28 cellular contexts compared by ENCODE assay signal in the genomic region with DNA sequence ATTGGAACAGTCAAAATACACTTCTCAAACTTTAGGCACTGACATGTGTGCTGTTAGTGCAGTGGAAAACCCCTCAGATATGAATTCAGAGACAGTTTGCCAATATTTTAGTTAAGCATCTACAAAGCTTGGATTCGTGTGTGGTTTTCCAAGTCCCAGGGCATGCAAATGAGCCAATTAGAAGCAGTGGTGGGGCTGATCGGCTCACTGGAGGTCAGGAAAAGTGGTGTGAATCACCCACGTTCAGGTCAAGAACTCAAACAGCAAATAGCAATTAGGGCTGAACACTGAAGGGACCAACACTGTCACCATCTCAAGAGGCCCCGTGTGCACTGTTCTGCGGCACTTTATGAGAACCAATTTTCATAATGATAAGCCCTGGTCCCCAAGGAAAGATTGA.
"Had no signal": no experiment of that assay in that cellular context is flagged by ENCODE, and none has a peak within 500 bp of the region (broad histone marks: within the 10 kb centered on the region; RNA-seq: fewer than 3 reads in every experiment).

No MANE protein-coding gene starts in this region.

- H3K9me3 Mint-ChIP-seq: activated B cell treated with CpG ODN at 0.5 μM for 24 hours; activated CD8-positive, alpha-beta T cell treated with anti-CD3 and anti-CD28 coated beads for 36 hours; activated naive CD4-positive, alpha-beta T cell treated with anti-CD3 and anti-CD28 coated beads for 36 hours; activated naive CD4-positive, alpha-beta T cell treated with anti-CD3 and anti-CD28 coated beads, Interleukin-2, amount 50 U/mL, for 24 hours; activated naive CD8-positive, alpha-beta T cell treated with anti-CD3 and anti-CD28 coated beads, Interleukin-2, amount 10 ng/mL, durations not matched to agents 7 days and 5 days; activated T-cell treated with anti-CD3 and anti-CD28 coated beads, Interleukin-2, amount 50 U/mL, for 4 hours; activated T-helper 17 cell treated with anti-CD3 and anti-CD28 coated beads, Interleukin-2, amount 50 U/mL, for 72 hours; brain; T-helper 2 cell treated with Interferon-gamma antibody and Interleukin-4, amounts not matched to agents 5 μg/mL and 100 μg/mL, for 36 hours had no signal

- FAIRE-seq: endometrium, endothelial cell of umbilical vein had no signal

- H3K4me3 Mint-ChIP-seq: activated B cell treated with CpG ODN at 0.5 μM for 24 hours; activated CD8-positive, alpha-beta T cell treated with anti-CD3 and anti-CD28 coated beads for 36 hours; activated naive CD4-positive, alpha-beta T cell treated with anti-CD3 and anti-CD28 coated beads for 36 hours; activated naive CD4-positive, alpha-beta T cell treated with anti-CD3 and anti-CD28 coated beads, Interleukin-2, amount 50 U/mL, for 24 hours; activated naive CD8-positive, alpha-beta T cell treated with anti-CD3 and anti-CD28 coated beads, Interleukin-2, amount 10 ng/mL, durations not matched to agents 7 days and 5 days; activated T-cell treated with anti-CD3 and anti-CD28 coated beads, Interleukin-2, amount 50 U/mL, for 4 hours; activated T-helper 17 cell treated with anti-CD3 and anti-CD28 coated beads, Interleukin-2, amount 50 U/mL, for 72 hours; brain; T-helper 17 cell; T-helper 2 cell treated with Interferon-gamma antibody and Interleukin-4, amounts not matched to agents 5 μg/mL and 100 μg/mL, for 36 hours had no signal

- H3K36me3 Mint-ChIP-seq: activated naive CD4-positive, alpha-beta T cell treated with anti-CD3 and anti-CD28 coated beads, Interleukin-2, amount 50 U/mL, for 24 hours; activated naive CD8-positive, alpha-beta T cell treated with anti-CD3 and anti-CD28 coated beads, Interleukin-2, amount 10 ng/mL, durations not matched to agents 7 days and 5 days; brain had no signal

- H3K4me1 Mint-ChIP-seq: activated naive CD4-positive, alpha-beta T cell treated with anti-CD3 and anti-CD28 coated beads, Interleukin-2, amount 50 U/mL, for 24 hours; activated naive CD8-positive, alpha-beta T cell treated with anti-CD3 and anti-CD28 coated beads, Interleukin-2, amount 10 ng/mL, durations not matched to agents 7 days and 5 days; activated T-helper 17 cell treated with anti-CD3 and anti-CD28 coated beads, Interleukin-2, amount 50 U/mL, for 72 hours; T-helper 17 cell had no signal

- H3K27ac Mint-ChIP-seq: activated B cell treated with CpG ODN at 0.5 μM for 24 hours; activated CD8-positive, alpha-beta T cell treated with anti-CD3 and anti-CD28 coated beads for 36 hours; activated naive CD4-positive, alpha-beta T cell treated with anti-CD3 and anti-CD28 coated beads for 36 hours; activated naive CD4-positive, alpha-beta T cell treated with anti-CD3 and anti-CD28 coated beads, Interleukin-2, amount 50 U/mL, for 24 hours; activated naive CD8-positive, alpha-beta T cell treated with anti-CD3 and anti-CD28 coated beads, Interleukin-2, amount 10 ng/mL, durations not matched to agents 7 days and 5 days; activated T-helper 17 cell treated with anti-CD3 and anti-CD28 coated beads, Interleukin-2, amount 50 U/mL, for 72 hours; T-helper 17 cell; T-helper 2 cell treated with Interferon-gamma antibody and Interleukin-4, amounts not matched to agents 5 μg/mL and 100 μg/mL, for 36 hours had no signal

- ATAC-seq: activated CD4-positive, CD25-positive, alpha-beta regulatory T cell treated with anti-CD3 and anti-CD28 coated beads, Interleukin-2, amount 50 U/mL, for 24 hours; activated CD8-positive, alpha-beta T cell treated with anti-CD3 and anti-CD28 coated beads for 36 hours; activated T-cell treated with anti-CD3 and anti-CD28 coated beads, Interleukin-2, amount 50 U/mL, for 4 hours; activated T-helper 17 cell treated with anti-CD3 and anti-CD28 coated beads, Interleukin-2, amount 50 U/mL, for 72 hours; gastroesophageal sphincter; heart right ventricle; T-helper 17 cell had no signal

- H3K27me3 Mint-ChIP-seq: activated naive CD8-positive, alpha-beta T cell treated with anti-CD3 and anti-CD28 coated beads, Interleukin-2, amount 10 ng/mL, durations not matched to agents 7 days and 5 days; activated T-helper 17 cell treated with anti-CD3 and anti-CD28 coated beads, Interleukin-2, amount 50 U/mL, for 72 hours had no signal

- DNase-seq: activated B cell treated with CpG ODN at 0.5 μM for 24 hours; activated CD4-positive, alpha-beta T cell treated with anti-CD3 and anti-CD28 coated beads for 48 hours; activated CD4-positive, alpha-beta T cell treated with anti-CD3 and anti-CD28 coated beads, Interleukin-2, amount 50 U/mL, for 1 hour; activated CD4-positive, alpha-beta T cell treated with anti-CD3 and anti-CD28 coated beads, Interleukin-2, amount 50 U/mL, for 48 hours; activated CD8-positive, alpha-beta memory T cell treated with anti-CD3 and anti-CD28 coated beads for 24 hours; activated CD8-positive, alpha-beta T cell treated with anti-CD3 and anti-CD28 coated beads for 36 hours; activated effector memory CD4-positive, alpha-beta T cell treated with Interleukin-2 at 50 U/mL for 16 hours; activated naive CD4-positive, alpha-beta T cell treated with anti-CD3 and anti-CD28 coated beads for 36 hours; activated naive CD8-positive, alpha-beta T cell treated with anti-CD3 and anti-CD28 coated beads, Interleukin-2, amount 10 ng/mL, durations not matched to agents 7 days and 5 days; activated T-cell treated with anti-CD3 and anti-CD28 coated beads, Interleukin-2, amount 50 U/mL, for 4 hours; central memory CD4-positive, alpha-beta T cell; cerebellar nuclear complex; colonic mucosa; effector CD8-positive, alpha-beta T cell; esophagus squamous epithelium; foreskin melanocyte; heart right ventricle; T-helper 17 cell; T1000; WERI-Rb-1 had no signal
